ENCODE assay signal across 8 cellular contexts in the genomic region with DNA sequence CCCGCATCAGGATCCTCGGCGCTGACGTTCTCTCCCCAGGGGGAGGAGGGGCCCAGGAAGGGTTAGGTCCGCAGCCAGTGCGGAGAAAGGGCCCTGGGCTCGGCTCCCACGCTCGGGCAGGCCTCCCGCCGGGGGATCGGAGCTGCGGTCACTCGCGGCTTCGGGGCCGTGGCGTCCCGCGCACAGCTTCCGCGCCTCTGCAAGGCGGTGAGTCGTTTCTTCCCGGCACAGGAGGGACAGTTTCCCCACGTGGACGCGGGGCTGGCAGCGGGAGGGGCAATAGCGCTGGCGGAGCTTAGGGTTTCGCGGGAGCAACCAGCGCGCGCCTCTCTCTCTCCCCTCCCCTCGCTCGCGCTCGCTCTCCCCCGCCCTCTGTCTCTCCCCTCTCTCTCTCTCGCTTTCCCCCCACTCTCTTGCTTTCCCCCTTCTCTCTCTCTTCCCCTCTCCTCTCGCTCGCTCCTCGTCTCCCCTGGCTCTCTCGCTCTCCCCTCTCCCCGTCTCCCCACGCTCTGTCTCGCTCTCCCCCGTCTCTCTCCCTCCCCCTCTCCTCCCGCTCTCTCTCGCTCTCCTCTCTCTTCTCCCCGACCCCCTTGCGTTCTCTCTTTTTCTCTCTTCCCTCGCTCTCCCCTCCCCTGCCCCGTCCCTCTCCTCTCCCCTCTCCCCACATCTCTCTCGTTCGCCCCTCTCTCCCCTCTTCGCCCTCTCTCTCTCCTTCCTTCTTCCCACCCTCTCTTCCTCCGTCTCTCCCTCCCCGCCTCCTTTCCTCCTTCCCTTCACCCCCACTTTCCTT. TPM values are rescaled to one million over a fixed set of nuclear protein-coding genes. Genes with fewer than 3 reads are reported as not detected.
DNase-seq lines count a peak whose midpoint lies in the region; ATAC-seq, FAIRE-seq and TF ChIP-seq lines count a peak whose summit lies in the region.

No MANE protein-coding gene starts in this region.

- H3K9me3 ChIP-seq in AG04450 (ENCODE audit: control insufficient read depth, insufficient read depth, low read length) (no peaks in the 10 kb centered on the region), HEK293 (ENCODE audit: control insufficient read depth, insufficient read depth, low read depth, low read length) (no peaks in the 10 kb centered on the region), pancreas (no peaks in the 10 kb centered on the region)

- intact Hi-C loops in Right ventricle myocardium superior (cut with DNase I): loop anchor here (10.0 kb wide), 1 partner anchor 83 kb away; a partner anchor contains a TSS
- intact Hi-C loops in pancreas (cut with DNase I): no loop called here

- H3K4me1 ChIP-seq in HEK293 (ENCODE audit: control insufficient read depth, insufficient read depth, low read length) (no peaks in the 10 kb centered on the region), pancreas (peaks cover 0 to 4% (median 0%) of the 10 kb centered on the region in 3 donors)

- no peaks in the 10 kb centered on the region for H3K27me3 ChIP-seq in AG04450 (ENCODE audit: control insufficient read depth, insufficient read depth, low read length)
- no peaks in the 10 kb centered on the region for H3K27me3 ChIP-seq in pancreas

- no peaks in the 10 kb centered on the region for H3K36me3 ChIP-seq in HEK293 (ENCODE audit: control insufficient read depth in 2 of 2, insufficient read depth in 1 of 2, low read length in 2 of 2)
- H3K36me3 ChIP-seq in pancreas: no peaks in the 10 kb centered on the region

- no peak for FAIRE-seq in pancreas (lab: Jason Lieb, UNC)

- POLR2A ChIA-PET in AG04450 (lab: Yijun Ruan, JAX) (interaction anchor here (0.5 to 2.1 kb wide), 4 partner anchors 12 to 543 kb away, joined by 3 to 8 read pairs (median 4); no protein-coding TSS in a partner anchor), HEK293 (lab: Yijun Ruan, JAX) (interaction anchor here (0.6 to 2.2 kb wide), 6 partner anchors 8 to 220 kb away, joined by 3 to 17 read pairs (median 6); a partner anchor contains a TSS)

- no peak for DNase-seq in AG04450 (ENCODE audit: low read depth, low spot score)
- peak; percentile 65 for DNase-seq in RKO (ENCODE audit: low spot score)
- peak; percentile 75 for DNase-seq in activated naive CD4-positive, alpha-beta T cell treated with anti-CD3 and anti-CD28 coated beads, Interleukin-2, amount 10 ng/mL, durations not matched to agents 7 days and 5 days
- DNase-seq in Right ventricle myocardium superior: peak; percentile 70
- peak in 5 of 6 donors; percentile 44 to 75 (median 55) for DNase-seq in pancreas
- DNase-seq in ureter (ENCODE audit: low spot score): peak; percentile 56

- H3K4me1 Mint-ChIP-seq in activated naive CD4-positive, alpha-beta T cell treated with anti-CD3 and anti-CD28 coated beads, Interleukin-2, amount 10 ng/mL, durations not matched to agents 7 days and 5 days: peaks cover 21% of the 10 kb centered on the region

- H3K36me3 Mint-ChIP-seq in activated naive CD4-positive, alpha-beta T cell treated with anti-CD3 and anti-CD28 coated beads, Interleukin-2, amount 10 ng/mL, durations not matched to agents 7 days and 5 days: no peaks in the 10 kb centered on the region

- no peaks in the 10 kb centered on the region for H3K9me3 Mint-ChIP-seq in activated naive CD4-positive, alpha-beta T cell treated with anti-CD3 and anti-CD28 coated beads, Interleukin-2, amount 10 ng/mL, durations not matched to agents 7 days and 5 days

- H3K4me3 Mint-ChIP-seq in activated naive CD4-positive, alpha-beta T cell treated with anti-CD3 and anti-CD28 coated beads, Interleukin-2, amount 10 ng/mL, durations not matched to agents 7 days and 5 days: peak overlapping the region; percentile 82

- TF ChIP-seq CTCF in AG04450 (IDR thresholded peaks at IDR 0.05; ENCODE audit: low read depth, low read length) (no peak), HEK293 (tag by site-specific recombination; IDR thresholded peaks at IDR 0.05) (no peak), pancreas (IDR thresholded peaks at IDR 0.05) (no peak)

- ATAC-seq in Right ventricle myocardium superior (ENCODE audit: poor library complexity): peak; percentile 59
- peak; percentile 41 to 66 (median 60) for ATAC-seq in pancreas
- ATAC-seq in GM21526 (IDR thresholded peaks at IDR 0.05; ENCODE audit: low FRiP score, unreplicated experiment): no peak

- WGBS in pancreas, 2 donors: 1% methylated on average over 48 to 61 of the region's 61 CpGs

- H3K27me3 Mint-ChIP-seq in activated naive CD4-positive, alpha-beta T cell treated with anti-CD3 and anti-CD28 coated beads, Interleukin-2, amount 10 ng/mL, durations not matched to agents 7 days and 5 days: peaks cover 66% of the 10 kb centered on the region

- peak overlapping the region; percentile 70 for H3K4me3 ChIP-seq in AG04450 (ENCODE audit: low read depth, low read length)
- peak overlapping the region; percentile 80 for H3K4me3 ChIP-seq in HEK293 (ENCODE audit: low read depth, low read length)
- peak overlapping the region; percentile 48 to 72 (median 63) for H3K4me3 ChIP-seq in pancreas

- no peak overlapping the region for H3K27ac ChIP-seq in AG04450 (ENCODE audit: low read depth, low read length)
- H3K27ac ChIP-seq in HEK293 (ENCODE audit: extremely low read depth, low read depth, low read length): peak overlapping the region; percentile 46; the same call in 1 of the 2 replicates
- H3K27ac ChIP-seq in pancreas: no peak overlapping the region

- CTCF ChIA-PET in AG04450 (lab: Charles Lee) (interaction anchor here (1.0 to 2.2 kb wide), 2 partner anchors 85 to 150 kb away, joined by 3 to 14 read pairs; a partner anchor contains a TSS), HEK293 (lab: Yijun Ruan, JAX) (interaction anchor here (0.9 to 1.5 kb wide), 3 partner anchors 85 to 150 kb away, joined by 3 to 5 read pairs (median 3); a partner anchor contains a TSS)
- CTCF ChIA-PET in activated naive CD4-positive, alpha-beta T cell treated with anti-CD3 and anti-CD28 coated beads, Interleukin-2, amount 10 ng/mL, durations not matched to agents 7 days and 5 days (lab: Charles Lee): interaction anchor here (1.0 to 8.1 kb wide), 7 partner anchors 12 to 150 kb away, joined by 3 to 104 read pairs (median 5); a partner anchor contains a TSS

- H3K27ac Mint-ChIP-seq in activated naive CD4-positive, alpha-beta T cell treated with anti-CD3 and anti-CD28 coated beads, Interleukin-2, amount 10 ng/mL, durations not matched to agents 7 days and 5 days: no peak overlapping the region

TF ChIP-seq in HEK293, 187 proteins besides CTCF, POLR2A, EP300 and RAD21 (continues in another document):
- TF ChIP-seq REPIN1 (tag by site-specific recombination; IDR thresholded peaks at IDR 0.05; ENCODE audit: low read depth): 0 out of 2 replicates have a peak, but pooled peaks have one; percentile 46
- no peak for TF ChIP-seq ZNF211 (tag by site-specific recombination; IDR thresholded peaks at IDR 0.05; ENCODE audit: low read depth)
- TF ChIP-seq ZNF214 (tag by site-specific recombination; IDR thresholded peaks at IDR 0.05; ENCODE audit: borderline replicate concordance): no peak
- no peak for TF ChIP-seq ZSCAN16 (tag by site-specific recombination; IDR thresholded peaks at IDR 0.05)
- TF ChIP-seq HOXD13 (CRISPR knock-in tag; IDR thresholded peaks at IDR 0.05; ENCODE audit: borderline replicate concordance): no peak
- no peak for TF ChIP-seq ZNF16 (tag by site-specific recombination; IDR thresholded peaks at IDR 0.05; ENCODE audit: low read depth)
- TF ChIP-seq, protein P1, sequence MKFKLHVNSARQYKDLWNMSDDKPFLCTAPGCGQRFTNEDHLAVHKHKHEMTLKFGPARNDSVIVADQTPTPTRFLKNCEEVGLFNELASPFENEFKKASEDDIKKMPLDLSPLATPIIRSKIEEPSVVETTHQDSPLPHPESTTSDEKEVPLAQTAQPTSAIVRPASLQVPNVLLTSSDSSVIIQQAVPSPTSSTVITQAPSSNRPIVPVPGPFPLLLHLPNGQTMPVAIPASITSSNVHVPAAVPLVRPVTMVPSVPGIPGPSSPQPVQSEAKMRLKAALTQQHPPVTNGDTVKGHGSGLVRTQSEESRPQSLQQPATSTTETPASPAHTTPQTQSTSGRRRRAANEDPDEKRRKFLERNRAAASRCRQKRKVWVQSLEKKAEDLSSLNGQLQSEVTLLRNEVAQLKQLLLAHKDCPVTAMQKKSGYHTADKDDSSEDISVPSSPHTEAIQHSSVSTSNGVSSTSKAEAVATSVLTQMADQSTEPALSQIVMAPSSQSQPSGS (tag by site-specific recombination; IDR thresholded peaks at IDR 0.05; ENCODE audit: low read depth): no peak
- TF ChIP-seq SALL2 (tag by site-specific recombination; IDR thresholded peaks at IDR 0.05; ENCODE audit: borderline replicate concordance): no peak
- TF ChIP-seq, protein P2, sequence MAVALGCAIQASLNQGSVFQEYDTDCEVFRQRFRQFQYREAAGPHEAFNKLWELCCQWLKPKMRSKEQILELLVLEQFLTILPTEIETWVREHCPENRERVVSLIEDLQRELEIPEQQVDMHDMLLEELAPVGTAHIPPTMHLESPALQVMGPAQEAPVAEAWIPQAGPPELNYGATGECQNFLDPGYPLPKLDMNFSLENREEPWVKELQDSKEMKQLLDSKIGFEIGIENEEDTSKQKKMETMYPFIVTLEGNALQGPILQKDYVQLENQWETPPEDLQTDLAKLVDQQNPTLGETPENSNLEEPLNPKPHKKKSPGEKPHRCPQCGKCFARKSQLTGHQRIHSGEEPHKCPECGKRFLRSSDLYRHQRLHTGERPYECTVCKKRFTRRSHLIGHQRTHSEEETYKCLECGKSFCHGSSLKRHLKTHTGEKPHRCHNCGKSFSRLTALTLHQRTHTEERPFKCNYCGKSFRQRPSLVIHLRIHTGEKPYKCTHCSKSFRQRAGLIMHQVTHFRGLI (tag by site-specific recombination; IDR thresholded peaks at IDR 0.05): no peak
- TF ChIP-seq MZF1 (tag by site-specific recombination; IDR thresholded peaks at IDR 0.05; ENCODE audit: borderline replicate concordance): no peak
- no peak for TF ChIP-seq ZNF311 (tag by site-specific recombination; IDR thresholded peaks at IDR 0.05; ENCODE audit: borderline replicate concordance)
- TF ChIP-seq, protein P3, sequence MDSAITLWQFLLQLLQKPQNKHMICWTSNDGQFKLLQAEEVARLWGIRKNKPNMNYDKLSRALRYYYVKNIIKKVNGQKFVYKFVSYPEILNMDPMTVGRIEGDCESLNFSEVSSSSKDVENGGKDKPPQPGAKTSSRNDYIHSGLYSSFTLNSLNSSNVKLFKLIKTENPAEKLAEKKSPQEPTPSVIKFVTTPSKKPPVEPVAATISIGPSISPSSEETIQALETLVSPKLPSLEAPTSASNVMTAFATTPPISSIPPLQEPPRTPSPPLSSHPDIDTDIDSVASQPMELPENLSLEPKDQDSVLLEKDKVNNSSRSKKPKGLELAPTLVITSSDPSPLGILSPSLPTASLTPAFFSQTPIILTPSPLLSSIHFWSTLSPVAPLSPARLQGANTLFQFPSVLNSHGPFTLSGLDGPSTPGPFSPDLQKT (IDR thresholded peaks at IDR 0.05; ENCODE audit: borderline replicate concordance, low read depth, low read length): no peak
- no peak for TF ChIP-seq ZNF530 (tag by site-specific recombination; IDR thresholded peaks at IDR 0.05; ENCODE audit: low read depth)

RNA-seq across cellular contexts. Expression of a gene that starts 12.8 kb away (rescaled TPM):
- polyA plus RNA-seq in AG04450 (2011; rRNA removed) (0.22 and 0.24 TPM in 2 replicates), pancreas (1 to 10 TPM; 2.1 to 3.3 TPM)
- 0.30 and 0.51 TPM in 2 replicates for polyA minus RNA-seq in AG04450 (2011; rRNA and poly(A)+ RNA removed)
- total RNA-seq in Right ventricle myocardium superior (1.4 TPM), pancreas (1 to 10 TPM; 4.7 to 7.6 (median 5.1) TPM), ureter (14.0 TPM)
